ENCODE assay signal across 11 cellular contexts in genomic region chr6:20661721-20662120, GRCh38.
DNase-seq lines count a peak whose midpoint lies in the region; ATAC-seq, FAIRE-seq and TF ChIP-seq lines count a peak whose summit lies in the region.
"Had no signal": no experiment of that assay in that cellular context is flagged by ENCODE, and none has a peak within 500 bp of the region (broad histone marks: within the 10 kb centered on the region; RNA-seq: fewer than 3 reads in every experiment).

No MANE protein-coding gene starts in this region.

- H2AFZ ChIP-seq in keratinocyte (ENCODE audit: control insufficient read depth, low read length), result no peak overlapping the region

- no peaks in the 10 kb centered on the region for H3K79me2 ChIP-seq in keratinocyte (ENCODE audit: control insufficient read depth, insufficient read depth, low read length)

- no peaks in the 10 kb centered on the region for H3K9me1 ChIP-seq in keratinocyte (ENCODE audit: control insufficient read depth, extremely low read depth, insufficient read depth, low read length)

- no peaks in the 10 kb centered on the region for H3K27me3 Mint-ChIP-seq in stimulated activated naive B cell treated with anti-CD40 and anti-IgM and Interleukin-4, amounts not matched to agents 10 μg/mL and 1 μg/mL and 100 μg/mL, for 72 hours
- H3K27me3 Mint-ChIP-seq: stimulated activated naive CD8-positive, alpha-beta T cell treated with anti-CD3 and anti-CD28 coated beads, Interleukin-15, Interleukin-2, amounts not matched to agents 100 ng/mL and 50 ng/mL, for 24 hours had no signal

- H3K4me3 ChIP-seq in WERI-Rb-1 (ENCODE audit: low read depth, low read length) (no peak overlapping the region), keratinocyte (ENCODE audit: control insufficient read depth in 2 of 3, extremely low read depth in 1 of 3, insufficient read depth in 2 of 3, low read depth in 1 of 3, low read length in 3 of 3) (no peak overlapping the region)

- no peak overlapping the region for H3K4me3 Mint-ChIP-seq in stimulated activated naive B cell treated with anti-CD40 and anti-IgM and Interleukin-4, amounts not matched to agents 10 μg/mL and 1 μg/mL and 100 μg/mL, for 72 hours
- H3K4me3 Mint-ChIP-seq: stimulated activated naive CD8-positive, alpha-beta T cell treated with anti-CD3 and anti-CD28 coated beads, Interleukin-15, Interleukin-2, amounts not matched to agents 100 ng/mL and 50 ng/mL, for 24 hours had no signal

- H3K9ac ChIP-seq in keratinocyte (ENCODE audit: control insufficient read depth, extremely low read depth, insufficient read depth, low read length), result peak overlapping the region; percentile 45

- peak overlapping the region; percentile 23 for H3K4me2 ChIP-seq in keratinocyte (ENCODE audit: control insufficient read depth, extremely low read depth, insufficient read depth, low read depth, low read length)

- dilution Hi-C loops in keratinocyte (cut with MboI; ENCODE audit: extremely low pct_ligation_motif_present, low sequenced_read_pairs), result no loop called here

- peak; percentile 90 for DNase-seq in COR-L47 (lab: John Stamatoyannopoulos, UW)
- peak; percentile 21 for DNase-seq in NCI-H1436 (lab: John Stamatoyannopoulos, UW)
- DNase-seq in WERI-Rb-1, result no peak
- DNase-seq in keratinocyte (ENCODE audit: low read depth, low spot score), result peak; percentile 35
- DNase-seq in stimulated activated naive B cell treated with anti-CD40 and anti-IgM and Interleukin-4, amounts not matched to agents 10 μg/mL and 1 μg/mL and 100 μg/mL, for 72 hours, result no peak
- DNase-seq in islet precursor cell, result no peak
- DNase-seq: NCI-H187; stimulated activated CD4-positive, alpha-beta T cell treated with anti-CD3 and anti-CD28 coated beads, Interleukin-15, amount 100 ng/mL, for 24 hours had no signal

- no peaks in the 10 kb centered on the region for H4K20me1 ChIP-seq in keratinocyte (ENCODE audit: control insufficient read depth, extremely low read depth, insufficient read depth, low read length)

- no peaks in the 10 kb centered on the region for H3K9me3 ChIP-seq in WERI-Rb-1 (ENCODE audit: severe bottlenecking)
- no peaks in the 10 kb centered on the region for H3K9me3 ChIP-seq in keratinocyte (ENCODE audit: control insufficient read depth, low read depth, low read length)

- peak overlapping the region; percentile 34 for H3K27ac ChIP-seq in WERI-Rb-1
- H3K27ac ChIP-seq in keratinocyte (ENCODE audit: control insufficient read depth, insufficient read depth, low read length), result peak overlapping the region; percentile 81

- peaks cover 30% of the 10 kb centered on the region for H3K4me1 ChIP-seq in keratinocyte (ENCODE audit: control insufficient read depth, extremely low read depth, insufficient read depth, low read length)

- peaks cover 2 to 5% of the 10 kb centered on the region in 2 donors for H3K9me3 Mint-ChIP-seq in stimulated activated naive B cell treated with anti-CD40 and anti-IgM and Interleukin-4, amounts not matched to agents 10 μg/mL and 1 μg/mL and 100 μg/mL, for 72 hours
- H3K9me3 Mint-ChIP-seq: stimulated activated naive CD8-positive, alpha-beta T cell treated with anti-CD3 and anti-CD28 coated beads, Interleukin-15, Interleukin-2, amounts not matched to agents 100 ng/mL and 50 ng/mL, for 24 hours had no signal

- H3K27ac Mint-ChIP-seq in stimulated activated naive B cell treated with anti-CD40 and anti-IgM and Interleukin-4, amounts not matched to agents 10 μg/mL and 1 μg/mL and 100 μg/mL, for 72 hours, result no peak overlapping the region
- H3K27ac Mint-ChIP-seq: stimulated activated naive CD8-positive, alpha-beta T cell treated with anti-CD3 and anti-CD28 coated beads, Interleukin-15, Interleukin-2, amounts not matched to agents 100 ng/mL and 50 ng/mL, for 24 hours had no signal

- FAIRE-seq in keratinocyte (lab: Jason Lieb, UNC), result peak; percentile 91

- peaks cover 13 to 24% of the 10 kb centered on the region in 2 donors for H3K4me1 Mint-ChIP-seq in stimulated activated naive B cell treated with anti-CD40 and anti-IgM and Interleukin-4, amounts not matched to agents 10 μg/mL and 1 μg/mL and 100 μg/mL, for 72 hours

- peaks cover 11 to 17% of the 10 kb centered on the region in 2 donors for H3K36me3 Mint-ChIP-seq in stimulated activated naive B cell treated with anti-CD40 and anti-IgM and Interleukin-4, amounts not matched to agents 10 μg/mL and 1 μg/mL and 100 μg/mL, for 72 hours

- no peaks in the 10 kb centered on the region for H3K27me3 ChIP-seq in WERI-Rb-1 (ENCODE audit: insufficient read depth, low read depth, severe bottlenecking)
- no peaks in the 10 kb centered on the region for H3K27me3 ChIP-seq in keratinocyte (ENCODE audit: control insufficient read depth, extremely low read depth, insufficient read depth, low read length)

- TF ChIP-seq CTCF in WERI-Rb-1 (IDR thresholded peaks at IDR 0.05; ENCODE audit: low read depth, low read length) (no peak), keratinocyte (optimal IDR thresholded peaks at IDR 0.05 in 1 of 3, IDR thresholded peaks at IDR 0.05 in 1 of 3, conservative IDR thresholded peaks at IDR 0.05 in 1 of 3; ENCODE audit: extremely low read depth in 1 of 3, insufficient read depth in 2 of 3, low read length in 3 of 3) (no peak)

- no peak for ATAC-seq in stimulated activated naive B cell treated with anti-CD40 and anti-IgM and Interleukin-4, amounts not matched to agents 10 μg/mL and 1 μg/mL and 100 μg/mL, for 72 hours (replicated peaks)
- ATAC-seq in HG03442 (IDR thresholded peaks at IDR 0.05; ENCODE audit: unreplicated experiment), result no peak
- no peak for ATAC-seq in HG03460 (IDR thresholded peaks at IDR 0.05; ENCODE audit: unreplicated experiment)

- H3K36me3 ChIP-seq in WERI-Rb-1 (no peaks in the 10 kb centered on the region), keratinocyte (ENCODE audit: control insufficient read depth in 2 of 2, extremely low read depth in 1 of 2, insufficient read depth in 2 of 2, low read length in 2 of 2) (no peaks in the 10 kb centered on the region)

Comparison
In these comparisons a context has a peak if more than half of its experiments do, and no peak if none do; other contexts are left out.
1. DNase-seq: peak in COR-L47 (single experiment), NCI-H1436 (single experiment) and keratinocyte (single experiment); none in WERI-Rb-1 (single experiment), stimulated activated naive B cell treated with anti-CD40 and anti-IgM and Interleukin-4, amounts not matched to agents 10 μg/mL and 1 μg/mL and 100 μg/mL, for 72 hours (single experiment) and islet precursor cell (single experiment).